23 cellular contexts compared by ENCODE assay signal in genomic region chr10:44933922-44934321, GRCh38. TPM values are rescaled to one million over a fixed set of nuclear protein-coding genes. Genes with fewer than 3 reads are reported as not detected.
"Had no signal": no experiment of that assay in that cellular context is flagged by ENCODE, and none has a peak within 500 bp of the region (broad histone marks: within the 10 kb centered on the region; RNA-seq: fewer than 3 reads in every experiment).

No MANE protein-coding gene starts in this region.

- H3K9ac ChIP-seq: neural progenitor cell had no signal

- FAIRE-seq: frontal cortex, pancreas, small intestine, urothelium cell line had no signal

- H3K4me3 Mint-ChIP-seq: activated B cell treated with CpG ODN at 0.5 μM for 24 hours; activated CD8-positive, alpha-beta T cell treated with anti-CD3 and anti-CD28 coated beads for 36 hours; activated naive CD8-positive, alpha-beta T cell; brain; central memory CD8-positive, alpha-beta T cell; effector memory CD8-positive, alpha-beta T cell; naive B cell; neural progenitor cell; stimulated activated naive CD8-positive, alpha-beta T cell treated with anti-CD3 and anti-CD28 coated beads, Interleukin-15, amount 100 ng/mL, for 72 hours; T-helper 2 cell treated with Interferon-gamma antibody and Interleukin-4, amounts not matched to agents 5 μg/mL and 100 μg/mL, for 36 hours had no signal

- DNase-seq: activated B cell treated with CpG ODN at 0.5 μM for 24 hours; activated CD4-positive, alpha-beta T cell treated with anti-CD3 and anti-CD28 coated beads for 48 hours; activated CD8-positive, alpha-beta memory T cell treated with anti-CD3 and anti-CD28 coated beads, Interleukin-2, amount 50 U/mL, for 48 hours; activated CD8-positive, alpha-beta T cell treated with anti-CD3 and anti-CD28 coated beads for 36 hours; activated gamma-delta T cell treated with Interleukin-2 at 50 U/mL for 16 hours; amniotic stem cell; effector memory CD8-positive, alpha-beta T cell; left colon; naive B cell; small intestine; stimulated activated naive CD8-positive, alpha-beta T cell treated with anti-CD3 and anti-CD28 coated beads, Interleukin-15, amount 100 ng/mL, for 72 hours had no signal

- H3K27me3 Mint-ChIP-seq: activated B cell treated with CpG ODN at 0.5 μM for 24 hours; central memory CD8-positive, alpha-beta T cell; naive B cell had no signal

- H3K27ac Mint-ChIP-seq: activated B cell treated with CpG ODN at 0.5 μM for 24 hours; activated CD8-positive, alpha-beta T cell treated with anti-CD3 and anti-CD28 coated beads for 36 hours; activated naive CD8-positive, alpha-beta T cell; brain; effector memory CD8-positive, alpha-beta T cell; neural progenitor cell; T-helper 2 cell treated with Interferon-gamma antibody and Interleukin-4, amounts not matched to agents 5 μg/mL and 100 μg/mL, for 36 hours had no signal

- H3K9me3 ChIP-seq: pancreas had no signal

- H3K4me1 Mint-ChIP-seq: activated B cell treated with CpG ODN at 0.5 μM for 24 hours, neural progenitor cell had no signal

- H3K4me1 ChIP-seq: neural progenitor cell had no signal

- H3K36me3 ChIP-seq: neural progenitor cell, pancreas had no signal

- H3K4me3 ChIP-seq: neural progenitor cell, pancreas had no signal

- H3K27ac ChIP-seq: epithelial cell of prostate, neural progenitor cell had no signal

- H3K36me3 Mint-ChIP-seq: brain, naive B cell, neural progenitor cell had no signal

- H3K4me2 ChIP-seq: neural progenitor cell had no signal

- ATAC-seq: activated CD8-positive, alpha-beta T cell treated with anti-CD3 and anti-CD28 coated beads for 36 hours; effector memory CD8-positive, alpha-beta T cell; left colon; pancreas; stimulated activated naive CD8-positive, alpha-beta T cell treated with anti-CD3 and anti-CD28 coated beads, Interleukin-15, amount 100 ng/mL, for 72 hours had no signal

- H3K9me3 Mint-ChIP-seq: activated B cell treated with CpG ODN at 0.5 μM for 24 hours; central memory CD8-positive, alpha-beta T cell; effector memory CD8-positive, alpha-beta T cell; naive B cell; T-helper 2 cell treated with Interferon-gamma antibody and Interleukin-4, amounts not matched to agents 5 μg/mL and 100 μg/mL, for 36 hours had no signal

- H3K27me3 ChIP-seq: neural progenitor cell, pancreas had no signal

RNA-seq across cellular contexts. Expression of gene TMEM72, which starts 22.8 kb away (rescaled TPM):
- total RNA-seq: activated B cell treated with CpG ODN at 0.5 μM for 24 hours; activated CD8-positive, alpha-beta T cell treated with anti-CD3 and anti-CD28 coated beads for 36 hours; frontal cortex; lung microvascular endothelial cell; mononuclear cell; temporal lobe had no signal
